ENCODE assay signal across 36 cellular contexts in genomic region chr13:84049442-84049841, GRCh38.
"Had no signal": no experiment of that assay in that cellular context is flagged by ENCODE, and none has a peak within 500 bp of the region (broad histone marks: within the 10 kb centered on the region; RNA-seq: fewer than 3 reads in every experiment).

No MANE protein-coding gene starts in this region.

- H3K4me1 Mint-ChIP-seq: activated CD4-positive, alpha-beta T cell treated with anti-CD3 and anti-CD28 coated beads for 36 hours; activated CD4-positive, alpha-beta T cell treated with anti-CD3 and anti-CD28 coated beads, Interleukin-2, amount 10 ng/mL, durations not matched to agents 7 days and 5 days; activated naive CD8-positive, alpha-beta T cell treated with anti-CD3 and anti-CD28 coated beads for 36 hours; activated T-helper 17 cell treated with anti-CD3 and anti-CD28 coated beads, Interleukin-2, amount 50 U/mL, for 72 hours had no signal

- H3K4me3 Mint-ChIP-seq: activated CD4-positive, alpha-beta memory T cell treated with anti-CD3 and anti-CD28 coated beads for 36 hours; activated CD4-positive, alpha-beta T cell treated with anti-CD3 and anti-CD28 coated beads for 36 hours; activated CD4-positive, alpha-beta T cell treated with anti-CD3 and anti-CD28 coated beads, Interleukin-2, amount 10 ng/mL, durations not matched to agents 7 days and 5 days; activated CD8-positive, alpha-beta T cell treated with anti-CD3 and anti-CD28 coated beads for 36 hours; activated naive CD4-positive, alpha-beta T cell treated with anti-CD3 and anti-CD28 coated beads for 36 hours; activated naive CD8-positive, alpha-beta T cell treated with anti-CD3 and anti-CD28 coated beads for 36 hours; activated T-cell treated with anti-CD3 and anti-CD28 coated beads, Interleukin-2, amount 50 U/mL, for 4 hours; activated T-cell treated with anti-CD3 and anti-CD28 coated beads, Interleukin-2, amount 50 U/mL, for 72 hours; activated T-helper 1 cell treated with anti-CD3 and anti-CD28 coated beads, Interleukin-12 subunit alpha, Interleukin-12 subunit beta, Interleukin-2, Interleukin-4 antibody, amounts not matched to agents 30 ng/mL and 10 ng/mL and 1 ng/mL, durations not matched to agents 14 hours and 24 hours and 36 hours; activated T-helper 17 cell treated with anti-CD3 and anti-CD28 coated beads, Interleukin-2, amount 50 U/mL, for 72 hours; T-helper 2 cell treated with Interferon-gamma antibody and Interleukin-4, amounts not matched to agents 5 μg/mL and 100 μg/mL, for 36 hours; WTC11 had no signal

- H3K36me3 ChIP-seq: adrenal gland, brain microvascular endothelial cell, breast epithelium, WERI-Rb-1 had no signal

- DNase-seq: activated CD4-positive, alpha-beta memory T cell treated with anti-CD3 and anti-CD28 coated beads for 36 hours; activated CD4-positive, alpha-beta T cell treated with anti-CD3 and anti-CD28 coated beads for 1 hour; activated CD4-positive, alpha-beta T cell treated with anti-CD3 and anti-CD28 coated beads for 36 hours; activated CD4-positive, alpha-beta T cell treated with anti-CD3 and anti-CD28 coated beads for 48 hours; activated CD4-positive, alpha-beta T cell treated with anti-CD3 and anti-CD28 coated beads, Interleukin-2, amount 10 ng/mL, durations not matched to agents 7 days and 5 days; activated CD4-positive, CD25-positive, alpha-beta regulatory T cell; activated CD8-positive, alpha-beta memory T cell treated with anti-CD3 and anti-CD28 coated beads, Interleukin-2, amount 50 U/mL, for 4 hours; activated CD8-positive, alpha-beta T cell treated with anti-CD3 and anti-CD28 coated beads for 36 hours; activated effector memory CD4-positive, alpha-beta T cell treated with anti-CD3 and anti-CD28 coated beads, Interleukin-2, amount 50 U/mL, for 16 hours; activated gamma-delta T cell treated with Interleukin-2 at 50 U/mL for 16 hours; activated naive CD4-positive, alpha-beta T cell; activated naive CD4-positive, alpha-beta T cell treated with anti-CD3 and anti-CD28 coated beads for 36 hours; activated naive CD4-positive, alpha-beta T cell treated with anti-CD3 and anti-CD28 coated beads, Interleukin-2, amount 50 U/mL, for 16 hours; activated naive CD8-positive, alpha-beta T cell treated with anti-CD3 and anti-CD28 coated beads for 36 hours; activated T-cell treated with anti-CD3 and anti-CD28 coated beads for 4 hours; activated T-cell treated with anti-CD3 and anti-CD28 coated beads, Interleukin-2, amount 50 U/mL, for 1 hour; activated T-cell treated with anti-CD3 and anti-CD28 coated beads, Interleukin-2, amount 50 U/mL, for 4 hours; activated T-cell treated with anti-CD3 and anti-CD28 coated beads, Interleukin-2, amount 50 U/mL, for 72 hours; adrenal gland; amniotic stem cell; aorta; body of pancreas; brain microvascular endothelial cell; central memory CD4-positive, alpha-beta T cell; T-helper 2 cell; T-helper 9 cell; WERI-Rb-1 had no signal

- H3K27ac Mint-ChIP-seq: activated CD4-positive, alpha-beta memory T cell treated with anti-CD3 and anti-CD28 coated beads for 36 hours; activated CD4-positive, alpha-beta T cell treated with anti-CD3 and anti-CD28 coated beads for 36 hours; activated CD8-positive, alpha-beta T cell treated with anti-CD3 and anti-CD28 coated beads for 36 hours; activated naive CD4-positive, alpha-beta T cell treated with anti-CD3 and anti-CD28 coated beads for 36 hours; activated naive CD4-positive, alpha-beta T cell treated with anti-CD3 and anti-CD28 coated beads, Interleukin-2, amount 50 U/mL, for 72 hours; activated naive CD8-positive, alpha-beta T cell treated with anti-CD3 and anti-CD28 coated beads for 36 hours; activated T-cell treated with anti-CD3 and anti-CD28 coated beads, Interleukin-2, amount 50 U/mL, for 72 hours; activated T-helper 1 cell treated with anti-CD3 and anti-CD28 coated beads, Interleukin-12 subunit alpha, Interleukin-12 subunit beta, Interleukin-2, Interleukin-4 antibody, amounts not matched to agents 30 ng/mL and 10 ng/mL and 1 ng/mL, durations not matched to agents 14 hours and 24 hours and 36 hours; activated T-helper 17 cell treated with anti-CD3 and anti-CD28 coated beads, Interleukin-2, amount 50 U/mL, for 72 hours; T-helper 2 cell treated with Interferon-gamma antibody and Interleukin-4, amounts not matched to agents 5 μg/mL and 100 μg/mL, for 36 hours; WTC11 had no signal

- H3K9me3 ChIP-seq: adrenal gland, body of pancreas, breast epithelium had no signal

- ATAC-seq: activated CD4-positive, alpha-beta T cell treated with anti-CD3 and anti-CD28 coated beads for 36 hours; activated CD4-positive, CD25-positive, alpha-beta regulatory T cell treated with anti-CD3 and anti-CD28 coated beads, Interleukin-2, amount 50 U/mL, for 24 hours; activated CD8-positive, alpha-beta T cell treated with anti-CD3 and anti-CD28 coated beads for 36 hours; activated naive CD4-positive, alpha-beta T cell treated with anti-CD3 and anti-CD28 coated beads, Interleukin-2, amount 50 U/mL, for 72 hours; activated T-cell treated with anti-CD3 and anti-CD28 coated beads, Interleukin-2, amount 50 U/mL, for 4 hours; activated T-cell treated with anti-CD3 and anti-CD28 coated beads, Interleukin-2, amount 50 U/mL, for 72 hours; activated T-helper 17 cell treated with anti-CD3 and anti-CD28 coated beads, Interleukin-2, amount 50 U/mL, for 72 hours; body of pancreas; WTC11 had no signal

- H3K27me3 ChIP-seq: adrenal gland, body of pancreas, brain microvascular endothelial cell, breast epithelium had no signal

- H3K36me3 Mint-ChIP-seq: activated CD4-positive, alpha-beta memory T cell treated with anti-CD3 and anti-CD28 coated beads for 36 hours; activated naive CD4-positive, alpha-beta T cell treated with anti-CD3 and anti-CD28 coated beads, Interleukin-2, amount 50 U/mL, for 72 hours; activated naive CD8-positive, alpha-beta T cell treated with anti-CD3 and anti-CD28 coated beads for 36 hours had no signal

- H3K4me3 ChIP-seq: adrenal gland, body of pancreas, breast epithelium had no signal

- FAIRE-seq: astrocyte, colon had no signal

- H3K27me3 Mint-ChIP-seq: activated CD4-positive, alpha-beta memory T cell treated with anti-CD3 and anti-CD28 coated beads for 36 hours; activated CD4-positive, alpha-beta T cell treated with anti-CD3 and anti-CD28 coated beads for 36 hours; activated CD8-positive, alpha-beta T cell treated with anti-CD3 and anti-CD28 coated beads for 36 hours; activated naive CD8-positive, alpha-beta T cell treated with anti-CD3 and anti-CD28 coated beads for 36 hours; activated T-helper 17 cell treated with anti-CD3 and anti-CD28 coated beads, Interleukin-2, amount 50 U/mL, for 72 hours had no signal

- H3K27ac ChIP-seq: adrenal gland, body of pancreas, brain microvascular endothelial cell, breast epithelium, WERI-Rb-1 had no signal

- H3K9me3 Mint-ChIP-seq: activated CD4-positive, alpha-beta memory T cell treated with anti-CD3 and anti-CD28 coated beads for 36 hours; activated CD4-positive, alpha-beta T cell treated with anti-CD3 and anti-CD28 coated beads, Interleukin-2, amount 10 ng/mL, durations not matched to agents 7 days and 5 days; activated CD8-positive, alpha-beta T cell treated with anti-CD3 and anti-CD28 coated beads for 36 hours; activated naive CD4-positive, alpha-beta T cell treated with anti-CD3 and anti-CD28 coated beads for 36 hours; activated naive CD8-positive, alpha-beta T cell treated with anti-CD3 and anti-CD28 coated beads for 36 hours; activated T-cell treated with anti-CD3 and anti-CD28 coated beads, Interleukin-2, amount 50 U/mL, for 72 hours; activated T-helper 1 cell treated with anti-CD3 and anti-CD28 coated beads, Interleukin-12 subunit alpha, Interleukin-12 subunit beta, Interleukin-2, Interleukin-4 antibody, amounts not matched to agents 30 ng/mL and 10 ng/mL and 1 ng/mL, durations not matched to agents 14 hours and 24 hours and 36 hours; T-helper 2 cell treated with Interferon-gamma antibody and Interleukin-4, amounts not matched to agents 5 μg/mL and 100 μg/mL, for 36 hours had no signal

- H3K4me1 ChIP-seq: adrenal gland, body of pancreas, breast epithelium had no signal
